In genomic region chr9:121992571-121993212, GRCh38 we compare ENCODE assay signal across 1 cellular context.
A peak's percentile ranks its signal among the peaks of the same experiment; 100 is the strongest.
TF ChIP-seq lines count a peak whose summit lies in the region.

No MANE protein-coding gene starts in this region.

TF ChIP-seq in HepG2, 621 proteins besides CTCF, POLR2A, EP300 and RAD21 (continued from another document):
- TF ChIP-seq ZHX2 (IDR thresholded peaks at IDR 0.05; ENCODE audit: low read depth) (no peak), ZHX2 (CRISPR knock-in tag; IDR thresholded peaks at IDR 0.05; ENCODE audit: borderline replicate concordance) (no peak), ZBTB37 (CRISPR knock-in tag; IDR thresholded peaks at IDR 0.05) (no peak), ONECUT2 (CRISPR knock-in tag; IDR thresholded peaks at IDR 0.05) (no peak), MED8 (CRISPR knock-in tag; IDR thresholded peaks at IDR 0.05; ENCODE audit: insufficient replicate concordance) (no peak), ZNF3 (CRISPR knock-in tag; IDR thresholded peaks at IDR 0.05) (no peak), PRDM10 (CRISPR knock-in tag; IDR thresholded peaks at IDR 0.05; ENCODE audit: low read depth) (no peak), MATR3 (CRISPR knock-in tag; IDR thresholded peaks at IDR 0.05) (no peak), RXRA (CRISPR knock-in tag; IDR thresholded peaks at IDR 0.05) (no peak), GATAD2A (CRISPR knock-in tag; IDR thresholded peaks at IDR 0.05) (0 out of 2 replicates have a peak, but pooled peaks have one; percentile 34), ZNF570 (CRISPR knock-in tag; IDR thresholded peaks at IDR 0.05; ENCODE audit: borderline replicate concordance) (no peak), ZFP36L1 (CRISPR knock-in tag; IDR thresholded peaks at IDR 0.05) (0 out of 2 replicates have a peak, but pooled peaks have one; percentile 21), STAG1 (CRISPR knock-in tag; IDR thresholded peaks at IDR 0.05) (peak; percentile 82), ZNF678 (CRISPR knock-in tag; IDR thresholded peaks at IDR 0.05) (no peak), MIXL1 (CRISPR knock-in tag; IDR thresholded peaks at IDR 0.05) (peak; percentile 16; the same call in 1 of the 2 replicates), THYN1 (CRISPR knock-in tag; IDR thresholded peaks at IDR 0.05; ENCODE audit: borderline replicate concordance, low read depth) (no peak), ZNF10 (CRISPR knock-in tag; IDR thresholded peaks at IDR 0.05; ENCODE audit: borderline replicate concordance, low read depth) (no peak), NONO (IDR thresholded peaks at IDR 0.05) (no peak), NONO (CRISPR knock-in tag; conservative IDR thresholded peaks at IDR 0.05) (no peak), ARID5B (CRISPR knock-in tag; IDR thresholded peaks at IDR 0.05) (no peak), ZNF724P (CRISPR knock-in tag; IDR thresholded peaks at IDR 0.05; ENCODE audit: borderline replicate concordance) (no peak), SCMH1 (CRISPR knock-in tag; IDR thresholded peaks at IDR 0.05; ENCODE audit: borderline replicate concordance) (no peak), SAP130 (CRISPR knock-in tag; IDR thresholded peaks at IDR 0.05; ENCODE audit: low read depth) (0 out of 2 replicates have a peak, but pooled peaks have one; percentile 15), ZNF326 (CRISPR knock-in tag; IDR thresholded peaks at IDR 0.05; ENCODE audit: borderline replicate concordance) (no peak), ZNF430 (CRISPR knock-in tag; IDR thresholded peaks at IDR 0.05) (no peak), ZNF280D (CRISPR knock-in tag; IDR thresholded peaks at IDR 0.05) (no peak), SMAD1 (CRISPR knock-in tag; IDR thresholded peaks at IDR 0.05; ENCODE audit: borderline replicate concordance, low read depth) (no peak), WIZ (CRISPR knock-in tag; IDR thresholded peaks at IDR 0.05) (no peak)
